15 cellular contexts compared by ENCODE assay signal in the genomic region with DNA sequence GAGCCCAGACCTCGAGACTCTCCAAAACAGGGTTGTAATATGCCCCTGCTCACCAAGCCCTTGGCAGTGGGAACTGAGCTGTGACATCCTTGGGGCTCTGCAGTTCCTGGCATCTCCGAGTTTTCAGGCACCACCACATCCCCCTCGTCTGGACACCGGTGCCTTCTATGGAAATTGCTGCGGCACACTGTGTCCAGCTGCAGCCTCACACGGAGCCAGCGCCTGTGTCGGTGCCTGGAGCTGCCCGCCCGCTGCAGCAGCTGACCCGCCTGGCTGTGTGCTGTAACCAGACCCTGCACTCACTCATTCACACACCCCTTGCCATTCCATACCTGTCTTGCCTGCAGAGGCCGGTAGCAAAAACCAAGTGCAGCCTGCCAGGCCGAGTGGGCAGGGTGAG. TPM values are rescaled to one million over a fixed set of nuclear protein-coding genes. Genes with fewer than 3 reads are reported as not detected.
DNase-seq lines count a peak whose midpoint lies in the region; ATAC-seq, FAIRE-seq and TF ChIP-seq lines count a peak whose summit lies in the region.
"Had no signal": no experiment of that assay in that cellular context is flagged by ENCODE, and none has a peak within 500 bp of the region (broad histone marks: within the 10 kb centered on the region; RNA-seq: fewer than 3 reads in every experiment).

No MANE protein-coding gene starts in this region.

- no peaks in the 10 kb centered on the region for H3K23me2 ChIP-seq in H1 (ENCODE audit: low read depth, low read length)

- no peak overlapping the region for H2BK120ac ChIP-seq in H1 (replicated peaks; ENCODE audit: low read depth, low read length)

- no peaks in the 10 kb centered on the region for H3K9me3 ChIP-seq in H1 (ENCODE audit: insufficient read depth in 2 of 2, low read depth in 1 of 2, low read length in 1 of 2)
- no peaks in the 10 kb centered on the region for H3K9me3 ChIP-seq in lower lobe of right lung
- H3K9me3 ChIP-seq: pancreas had no signal

- no peaks in the 10 kb centered on the region for H3K9me3 Mint-ChIP-seq in stimulated activated naive B cell treated with anti-CD40 and anti-IgM and Interleukin-4, amounts not matched to agents 10 μg/mL and 1 μg/mL and 100 μg/mL, for 72 hours
- H3K9me3 Mint-ChIP-seq: activated naive CD8-positive, alpha-beta T cell treated with anti-CD3 and anti-CD28 coated beads for 36 hours; memory B cell had no signal

- H3K14ac ChIP-seq in H1 (ENCODE audit: insufficient read length), result no peak overlapping the region

- POLR2A ChIA-PET in RWPE1 (lab: Yijun Ruan, JAX; ENCODE audit: low non-redundant PET), result no interaction called here
- POLR2A ChIA-PET in H1 (lab: Charles Lee; ENCODE audit: partially characterized antibody), result interaction anchor here (0.6 to 6.9 kb wide), 5 partner anchors 12 to 237 kb away, joined by 3 to 48 read pairs (median 3); a partner anchor contains a TSS

- peaks cover 32 to 34% of the 10 kb centered on the region in 2 experiments for H4K20me1 ChIP-seq in H1 (replicated peaks in 1 of 2; ENCODE audit: control insufficient read depth in 1 of 2, insufficient read depth in 2 of 2, low read length in 2 of 2)

- H3K27ac ChIP-seq in RWPE1, result peak overlapping the region; percentile 21
- H3K27ac ChIP-seq in H1 (ENCODE audit: low read depth, low read length), result no peak overlapping the region
- H3K27ac ChIP-seq in lower lobe of right lung, result no peak overlapping the region
- H3K27ac ChIP-seq: pancreas had no signal

- no peak for TF ChIP-seq RAD21 in H1 (IDR thresholded peaks at IDR 0.05 in 1 of 2, conservative IDR thresholded peaks at IDR 0.05 in 1 of 2; ENCODE audit: low read depth in 2 of 2, low read length in 2 of 2)

- 0 out of 2 replicates have a peak, but pooled peaks cover 4% of the 10 kb centered on the region for H3K79me1 ChIP-seq in H1 (ENCODE audit: low read depth, low read length)

- H3K79me2 ChIP-seq in H1 (ENCODE audit: control insufficient read depth in 1 of 2, insufficient read depth in 2 of 2, low read length in 2 of 2), result peaks cover 28 to 100% of the 10 kb centered on the region in 2 experiments

- no peak for FAIRE-seq in H1 (lab: Jason Lieb, UNC)
- FAIRE-seq: colon, GM12892, pancreas had no signal

- H3K23ac ChIP-seq in H1 (ENCODE audit: insufficient read length), result no peak overlapping the region

- CTCF ChIA-PET in RWPE1 (lab: Yijun Ruan, JAX), result no interaction called here
- CTCF ChIA-PET in H1 (lab: Charles Lee; ENCODE audit: partially characterized antibody), result interaction anchor here (1.2 to 1.4 kb wide), 2 partner anchors 14 to 190 kb away, joined by 4 read pairs; no protein-coding TSS in a partner anchor

- no peak for ATAC-seq in stimulated activated naive B cell treated with anti-CD40 and anti-IgM and Interleukin-4, amounts not matched to agents 10 μg/mL and 1 μg/mL and 100 μg/mL, for 72 hours (replicated peaks)
- ATAC-seq in lower lobe of right lung, result no peak
- no peak for ATAC-seq in HG03378 (IDR thresholded peaks at IDR 0.05; ENCODE audit: unreplicated experiment)
- no peak for ATAC-seq in HG03342 (IDR thresholded peaks at IDR 0.05; ENCODE audit: unreplicated experiment)

- TF ChIP-seq CTCF in RWPE1 (conservative IDR thresholded peaks at IDR 0.05; ENCODE audit: low read depth) (no peak), H1 (IDR thresholded peaks at IDR 0.05; ENCODE audit: control extremely low read depth in 1 of 3, insufficient read depth in 1 of 3, low read depth in 1 of 3, low read length in 3 of 3) (no peak), lower lobe of right lung (IDR thresholded peaks at IDR 0.05) (no peak)

- peaks cover 7 to 12% (median 8%) of the 10 kb centered on the region in 4 experiments; a peak in 6 of 7 replicates for H3K4me1 ChIP-seq in H1 (replicated peaks in 1 of 4; ENCODE audit: control insufficient read depth in 3 of 4, insufficient read depth in 4 of 4, low read length in 3 of 4)
- H3K4me1 ChIP-seq in lower lobe of right lung, result peaks cover 41% of the 10 kb centered on the region

- no peak overlapping the region for H2BK20ac ChIP-seq in H1 (ENCODE audit: low read length)

- no peak for TF ChIP-seq POLR2A in H1 (IDR thresholded peaks at IDR 0.05; ENCODE audit: control extremely low read depth in 1 of 2, low read depth in 2 of 2, low read length in 2 of 2)

- no peaks in the 10 kb centered on the region for H3K27me3 ChIP-seq in H1 (replicated peaks in 1 of 4; ENCODE audit: control insufficient read depth in 3 of 4, extremely low read depth in 1 of 4, insufficient read depth in 3 of 4, low read length in 3 of 4)
- H3K27me3 ChIP-seq in lower lobe of right lung (ENCODE audit: low read depth), result no peaks in the 10 kb centered on the region
- H3K27me3 ChIP-seq: pancreas had no signal

- no peak overlapping the region for H4K91ac ChIP-seq in H1 (replicated peaks; ENCODE audit: insufficient read length, low read length)

- intact Hi-C loops in lower lobe of right lung (cut with DNase I), result no loop called here

- no peak overlapping the region for H3K4ac ChIP-seq in H1 (replicated peaks; ENCODE audit: insufficient read length, low read depth, low read length)

- H3K27me3 Mint-ChIP-seq in stimulated activated naive B cell treated with anti-CD40 and anti-IgM and Interleukin-4, amounts not matched to agents 10 μg/mL and 1 μg/mL and 100 μg/mL, for 72 hours, result no peaks in the 10 kb centered on the region
- H3K27me3 Mint-ChIP-seq: activated naive CD8-positive, alpha-beta T cell treated with anti-CD3 and anti-CD28 coated beads for 36 hours; memory B cell had no signal

- no peak for DNase-seq in RWPE1 (ENCODE audit: low spot score)
- no peak for DNase-seq in H1 (ENCODE audit: low read depth in 1 of 2, low spot score in 2 of 2)
- DNase-seq in midbrain (lab: John Stamatoyannopoulos, UW), result peak; percentile 75
- no peak for DNase-seq in stimulated activated naive B cell treated with anti-CD40 and anti-IgM and Interleukin-4, amounts not matched to agents 10 μg/mL and 1 μg/mL and 100 μg/mL, for 72 hours
- no peak for DNase-seq in lower lobe of right lung
- DNase-seq in NCI-H2196 treated with DMSO at 0.1 percent for 48 hours (lab: John Stamatoyannopoulos, UW; ENCODE audit: unreplicated experiment), result no peak
- DNase-seq: activated naive CD8-positive, alpha-beta T cell treated with anti-CD3 and anti-CD28 coated beads for 36 hours; pancreas; stimulated activated CD4-positive, alpha-beta T cell treated with anti-CD3 and anti-CD28 coated beads, Interleukin-2, amount 100 ng/mL, for 48 hours had no signal

- H2BK15ac ChIP-seq in H1 (ENCODE audit: low read length), result no peak overlapping the region

- H3K4me2 ChIP-seq in H1 (ENCODE audit: insufficient read depth in 1 of 2, low read depth in 2 of 2, low read length in 2 of 2), result no peak overlapping the region; a peak in 1 of 4 replicates

- no peak overlapping the region for H3K18ac ChIP-seq in H1 (ENCODE audit: extremely low read depth, low read length)

- no peak overlapping the region for H3K9ac ChIP-seq in H1 (replicated peaks in 1 of 4; ENCODE audit: extremely low read depth in 1 of 4, low read depth in 3 of 4, low read length in 3 of 4)

- H4K8ac ChIP-seq in H1 (ENCODE audit: extremely low read depth, insufficient read depth, low read length), result no peak overlapping the region

- no peak overlapping the region for H2BK12ac ChIP-seq in H1 (ENCODE audit: low read depth, low read length)

- H3K56ac ChIP-seq in H1 (replicated peaks; ENCODE audit: insufficient read length, low read depth, low read length), result no peak overlapping the region

- peaks cover 39 to 60% of the 10 kb centered on the region in 2 donors for H3K36me3 Mint-ChIP-seq in stimulated activated naive B cell treated with anti-CD40 and anti-IgM and Interleukin-4, amounts not matched to agents 10 μg/mL and 1 μg/mL and 100 μg/mL, for 72 hours

- no peak overlapping the region for H4K5ac ChIP-seq in H1 (ENCODE audit: insufficient read length, low read depth, low read length)

- H3K4me1 Mint-ChIP-seq in stimulated activated naive B cell treated with anti-CD40 and anti-IgM and Interleukin-4, amounts not matched to agents 10 μg/mL and 1 μg/mL and 100 μg/mL, for 72 hours, result peaks cover 36 to 76% of the 10 kb centered on the region in 2 donors

- H2AFZ ChIP-seq in H1 (ENCODE audit: low read length), result no peak overlapping the region

- no peak overlapping the region for H3K4me3 Mint-ChIP-seq in stimulated activated naive B cell treated with anti-CD40 and anti-IgM and Interleukin-4, amounts not matched to agents 10 μg/mL and 1 μg/mL and 100 μg/mL, for 72 hours
- H3K4me3 Mint-ChIP-seq: activated naive CD8-positive, alpha-beta T cell treated with anti-CD3 and anti-CD28 coated beads for 36 hours; memory B cell had no signal

- peak overlapping the region; percentile 37 for H3K27ac Mint-ChIP-seq in stimulated activated naive B cell treated with anti-CD40 and anti-IgM and Interleukin-4, amounts not matched to agents 10 μg/mL and 1 μg/mL and 100 μg/mL, for 72 hours
- H3K27ac Mint-ChIP-seq: activated naive CD8-positive, alpha-beta T cell treated with anti-CD3 and anti-CD28 coated beads for 36 hours had no signal

- H2AK5ac ChIP-seq in H1 (ENCODE audit: low read depth, low read length), result no peak overlapping the region

- H3K36me3 ChIP-seq in H1 (ENCODE audit: control insufficient read depth in 2 of 4, insufficient read depth in 4 of 4, low read length in 3 of 4) (peaks cover 0 to 14% (median 2%) of the 10 kb centered on the region in 4 experiments; a peak in 4 of 8 replicates), lower lobe of right lung (peaks cover 33% of the 10 kb centered on the region)
- H3K36me3 ChIP-seq: pancreas had no signal

- TF ChIP-seq EP300 in H1 (IDR thresholded peaks at IDR 0.05; ENCODE audit: borderline replicate concordance in 1 of 2, low read depth in 2 of 2, low read length in 2 of 2), result no peak

- WGBS in H1 (ENCODE audit: extremely low coverage in 1 of 2, insufficient coverage in 1 of 2, insufficient read length in 1 of 2, insufficient replicate concordance in 2 of 2, low coverage in 1 of 2, low lambda C conversion rate in 2 of 2, missing lambda C conversion rate in 1 of 2), 2 experiments, result 91% methylated on average over 13 of the region's 13 CpGs; no CpG with 5 or more reads in 1 of the 2 experiments

- H3K4me3 ChIP-seq in H1 (ENCODE audit: extremely low read depth in 1 of 4, insufficient read depth in 2 of 4, low read depth in 3 of 4, low read length in 4 of 4) (no peak overlapping the region), lower lobe of right lung (no peak overlapping the region)
- H3K4me3 ChIP-seq: pancreas had no signal

- H2BK5ac ChIP-seq in H1 (ENCODE audit: low read depth, low read length), result 0 out of 2 replicates have a peak overlapping the region, but pooled peaks have one; percentile 29

RNA-seq across cellular contexts. Expression of a gene that starts 11.8 kb away (rescaled TPM):
- total RNA-seq in H1 (2021; fragmentation: NEBNext Ultra II Directional; extraction: Animal tissue kit (Norgen Biotek cat#: 25700)), result 64.7 and 64.8 TPM in 2 replicates
- polyA plus RNA-seq in H1 (2011; rRNA removed), result 15.9 and 18.4 TPM in 2 replicates
- 46.4 TPM for polyA plus RNA-seq in H1 (2011; cell fraction: cytosol; rRNA removed)
- 18.5 TPM for polyA plus RNA-seq in H1 (2011; cell fraction: nucleus; rRNA removed)
- polyA plus RNA-seq in H1 (2012, experiment 1 of 2), result 52.2 to 82.9 TPM (median 60.2 TPM) in 4 replicates
- polyA plus RNA-seq in H1 (2012, experiment 2 of 2), result 3.6 TPM
- 41.3 TPM for polyA plus RNA-seq in H1 (2013, experiment 1 of 2)
- 42.9 TPM for polyA plus RNA-seq in H1 (2013, experiment 2 of 2)
- polyA minus RNA-seq in H1 (2011; rRNA and poly(A)+ RNA removed), result 26.3 and 28.4 TPM in 2 replicates
- 40.9 TPM for polyA minus RNA-seq in H1 (2011; cell fraction: cytosol; rRNA and poly(A)+ RNA removed)
- polyA minus RNA-seq in H1 (2011; cell fraction: nucleus; rRNA and poly(A)+ RNA removed), result 36.8 TPM
- total RNA-seq in lower lobe of right lung, result 36.7 TPM

RNA-seq across cellular contexts. Expression of a gene that starts 21.0 kb away (rescaled TPM):
- not detected in 2 replicates for total RNA-seq in H1 (2021; fragmentation: NEBNext Ultra II Directional; extraction: Animal tissue kit (Norgen Biotek cat#: 25700))
- 0.05 TPM in 1 of 2 replicates, not detected in the other for polyA plus RNA-seq in H1 (2011; rRNA removed)
- polyA plus RNA-seq in H1 (2011; cell fraction: cytosol; rRNA removed), result not detected
- 0.01 TPM for polyA plus RNA-seq in H1 (2011; cell fraction: nucleus; rRNA removed)
- polyA plus RNA-seq in H1 (2012, experiment 1 of 2), result not detected in 4 replicates
- polyA plus RNA-seq in H1 (2012, experiment 2 of 2), result not detected
- not detected for polyA plus RNA-seq in H1 (2013, experiment 1 of 2)
- polyA plus RNA-seq in H1 (2013, experiment 2 of 2), result not detected
- not detected in 2 replicates for polyA minus RNA-seq in H1 (2011; rRNA and poly(A)+ RNA removed)
- not detected for polyA minus RNA-seq in H1 (2011; cell fraction: cytosol; rRNA and poly(A)+ RNA removed)
- polyA minus RNA-seq in H1 (2011; cell fraction: nucleus; rRNA and poly(A)+ RNA removed), result not detected
- 5.2 TPM for total RNA-seq in lower lobe of right lung
- total RNA-seq: SK-MEL-5 had no signal
